ENCODE assay signal across 19 cellular contexts in genomic region chr12:89693639-89694202, GRCh38. TPM values are rescaled to one million over a fixed set of nuclear protein-coding genes. Genes with fewer than 3 reads are reported as not detected.
DNase-seq lines count a peak whose midpoint lies in the region; ATAC-seq and FAIRE-seq lines count a peak whose summit lies in the region.
"Had no signal": no experiment of that assay in that cellular context is flagged by ENCODE, and none has a peak within 500 bp of the region (broad histone marks: within the 10 kb centered on the region; RNA-seq: fewer than 3 reads in every experiment).

No MANE protein-coding gene starts in this region.

- H2BK12ac ChIP-seq in trophoblast cell (ENCODE audit: low read length) = no peak overlapping the region

- H3K79me1 ChIP-seq in trophoblast cell (ENCODE audit: low read length) = no peaks in the 10 kb centered on the region

- H3K36me3 ChIP-seq in trophoblast cell (ENCODE audit: control insufficient read depth in 1 of 2, insufficient read depth in 2 of 2, low read length in 2 of 2) = no peaks in the 10 kb centered on the region
- H3K36me3 ChIP-seq: Peyer's patch had no signal

- H3K79me2 ChIP-seq in trophoblast cell (ENCODE audit: control insufficient read depth, insufficient read depth, low read length, poor library complexity) = peaks cover 9% of the 10 kb centered on the region

- H3K14ac ChIP-seq in trophoblast cell (ENCODE audit: low read length) = no peak overlapping the region

- no peak overlapping the region for H4K8ac ChIP-seq in trophoblast cell (ENCODE audit: low read depth, low read length)

- H3K4ac ChIP-seq in trophoblast cell (ENCODE audit: low read depth, low read length) = peak overlapping the region; percentile 62

- H3K4me1 ChIP-seq in trophoblast cell (ENCODE audit: control insufficient read depth in 1 of 2, insufficient read depth in 2 of 2, low read length in 2 of 2) = peaks cover 6% of the 10 kb centered on the region in 2 experiments

- no peak overlapping the region for H3K4me3 ChIP-seq in trophoblast cell (ENCODE audit: low read depth, low read length)
- H3K4me3 ChIP-seq: hepatocyte, mucosa of descending colon, Peyer's patch had no signal

- no peak overlapping the region for H3K23ac ChIP-seq in trophoblast cell (ENCODE audit: low read length)

- H4K12ac ChIP-seq in trophoblast cell (ENCODE audit: low read depth, low read length) = no peak overlapping the region

- H3K9me3 ChIP-seq in trophoblast cell (ENCODE audit: insufficient read depth, low read depth, low read length) = no peaks in the 10 kb centered on the region
- H3K9me3 ChIP-seq: mucosa of descending colon, Peyer's patch had no signal

- ATAC-seq in stimulated activated naive CD8-positive, alpha-beta T cell treated with anti-CD3 and anti-CD28 coated beads, Interleukin-15, Interleukin-2, amounts not matched to agents 100 U/mL and 50 U/mL, for 24 hours = no peak
- ATAC-seq: HepG2, mucosa of descending colon had no signal

- no peak overlapping the region for H2BK5ac ChIP-seq in trophoblast cell (ENCODE audit: low read depth, low read length, poor library complexity)

- H2BK120ac ChIP-seq in trophoblast cell (ENCODE audit: insufficient read depth, low read length, poor library complexity) = no peak overlapping the region

- no peaks in the 10 kb centered on the region for H3K27me3 ChIP-seq in trophoblast cell (ENCODE audit: insufficient read depth, low read length)
- H3K27me3 ChIP-seq: hepatocyte, Peyer's patch had no signal

- H4K91ac ChIP-seq in trophoblast cell (ENCODE audit: low read depth, low read length) = no peak overlapping the region

- H3K9ac ChIP-seq in trophoblast cell (ENCODE audit: low read length) = no peak overlapping the region

- H2AFZ ChIP-seq in trophoblast cell (ENCODE audit: insufficient read depth, low read length, poor library complexity) = no peak overlapping the region
- H2AFZ ChIP-seq: hepatocyte had no signal

- H2AK5ac ChIP-seq in trophoblast cell (ENCODE audit: low read length) = no peak overlapping the region

- no CpG with 5 or more reads among the region's 3 CpGs for WGBS in trophoblast cell (ENCODE audit: extremely low coverage, insufficient coverage, insufficient read length)

- no peak overlapping the region for H3K18ac ChIP-seq in trophoblast cell (ENCODE audit: low read length)

- no peak overlapping the region for H3K27ac ChIP-seq in trophoblast cell (ENCODE audit: low read depth, low read length)
- H3K27ac ChIP-seq: hepatocyte, Peyer's patch had no signal

- H3K4me2 ChIP-seq in trophoblast cell (ENCODE audit: low read length) = no peak overlapping the region
- H3K4me2 ChIP-seq: hepatocyte had no signal

- DNase-seq in Daoy (ENCODE audit: low read depth) (peak; percentile 14), RCC 7860 (ENCODE audit: low spot score) (no peak), fibroblast of gingiva (ENCODE audit: low read depth) (peak; percentile 43), trophoblast cell (peak in 1 of 2 donors; percentile 52), A172 (ENCODE audit: low spot score) (no peak), hepatic stellate cell (ENCODE audit: low spot score) (no peak), NCI-H2196 (lab: John Stamatoyannopoulos, UW; ENCODE audit: unreplicated experiment) (no peak)
- DNase-seq in stimulated activated naive CD8-positive, alpha-beta T cell treated with anti-CD3 and anti-CD28 coated beads, Interleukin-15, Interleukin-2, amounts not matched to agents 100 U/mL and 50 U/mL, for 24 hours = no peak
- DNase-seq: activated CD4-positive, alpha-beta T cell treated with anti-CD3 and anti-CD28 coated beads, Interleukin-2, amount 10 ng/mL, durations not matched to agents 7 days and 5 days; activated naive CD4-positive, alpha-beta T cell treated with anti-CD3 and anti-CD28 coated beads, Interleukin-2, amount 10 ng/mL, durations not matched to agents 7 days and 5 days; mucosa of descending colon; NCI-H2029 treated with DMSO at 0.1 percent for 48 hours; NCI-H748 treated with DMSO at 0.1 percent for 48 hours; occipital lobe; Peyer's patch; stimulated activated CD4-positive, alpha-beta T cell treated with anti-CD3 and anti-CD28 coated beads, Interleukin-4, amount 100 ng/mL, for 4 hours; stimulated activated CD8-positive, alpha-beta memory T cell treated with anti-CD3 and anti-CD28 coated beads, Interleukin-4, amount 100 ng/mL, for 48 hours had no signal

- FAIRE-seq in RCC 7860 (lab: Jason Lieb, UNC) = peak; percentile 23
- FAIRE-seq: HepG2 had no signal

RNA-seq across cellular contexts. Expression of gene ATP2B1, which starts 14.9 kb away (rescaled TPM):
- total RNA-seq in Daoy (2014; rRNA removed; shearing (Covaris generic)) = 26.9 and 37.0 TPM in 2 replicates
- polyA plus RNA-seq in trophoblast cell (2013) = 116 and 124 TPM in 2 replicates
- total RNA-seq in A172 (2014; rRNA removed; shearing (Covaris generic)) = 42.8 and 54.7 TPM in 2 replicates

Comparison
In these comparisons a context has a peak if more than half of its experiments do, and no peak if none do; other contexts are left out.
1. DNase-seq: peak in Daoy (single experiment) and fibroblast of gingiva (single experiment); none in RCC 7860 (single experiment), A172 (single experiment), stimulated activated naive CD8-positive, alpha-beta T cell treated with anti-CD3 and anti-CD28 coated beads, Interleukin-15, Interleukin-2, amounts not matched to agents 100 U/mL and 50 U/mL, for 24 hours (single experiment), hepatic stellate cell (single experiment) and NCI-H2196 (single experiment).